13 cellular contexts compared by ENCODE assay signal in the genomic region with DNA sequence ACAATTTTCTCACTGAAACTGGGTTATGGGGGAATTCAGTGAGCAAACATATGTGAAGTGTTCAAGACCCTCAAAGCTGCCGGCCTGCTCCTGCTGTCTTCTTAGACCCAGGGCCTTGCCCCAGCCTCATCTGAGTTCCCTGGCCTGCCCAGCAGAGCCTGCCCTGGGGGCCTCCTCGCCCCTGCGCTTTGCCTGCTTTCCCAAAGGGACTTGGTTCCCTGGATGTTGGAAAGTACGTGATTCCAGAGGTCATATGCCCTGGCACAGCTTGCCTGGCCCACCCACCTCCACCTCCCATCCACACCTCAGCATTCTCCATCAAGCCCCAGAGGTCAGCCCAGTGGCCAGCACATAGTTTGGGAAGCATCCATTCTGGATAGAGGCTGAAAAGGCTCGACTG. TPM values are rescaled to one million over a fixed set of nuclear protein-coding genes. Genes with fewer than 3 reads are reported as not detected.
"Had no signal": no experiment of that assay in that cellular context is flagged by ENCODE, and none has a peak within 500 bp of the region (broad histone marks: within the 10 kb centered on the region; RNA-seq: fewer than 3 reads in every experiment).

No MANE protein-coding gene starts in this region.

- H3K9me3 Mint-ChIP-seq: activated naive CD4-positive, alpha-beta T cell treated with anti-CD3 and anti-CD28 coated beads for 36 hours; effector memory CD8-positive, alpha-beta T cell; natural killer cell treated with Interleukin-12 subunit alpha and Interleukin-12 subunit beta and Interleukin-15 and Interleukin-18, amount 100 ng/mL, for 72 hours; stimulated activated naive CD8-positive, alpha-beta T cell treated with anti-CD3 and anti-CD28 coated beads, Interleukin-15, amount 100 ng/mL, for 72 hours had no signal

- H3K4me3 Mint-ChIP-seq: activated CD8-positive, alpha-beta T cell treated with anti-CD3 and anti-CD28 coated beads, Interleukin-2, amount 10 ng/mL, durations not matched to agents 7 days and 5 days; activated naive CD4-positive, alpha-beta T cell treated with anti-CD3 and anti-CD28 coated beads for 36 hours; effector memory CD8-positive, alpha-beta T cell; natural killer cell treated with Interleukin-12 subunit alpha and Interleukin-12 subunit beta and Interleukin-15 and Interleukin-18, amount 100 ng/mL, for 72 hours; stimulated activated naive CD8-positive, alpha-beta T cell treated with anti-CD3 and anti-CD28 coated beads, Interleukin-15, amount 100 ng/mL, for 72 hours had no signal

- H3K27ac Mint-ChIP-seq: activated CD8-positive, alpha-beta T cell treated with anti-CD3 and anti-CD28 coated beads, Interleukin-2, amount 10 ng/mL, durations not matched to agents 7 days and 5 days; activated naive CD4-positive, alpha-beta T cell treated with anti-CD3 and anti-CD28 coated beads for 36 hours; effector memory CD8-positive, alpha-beta T cell; natural killer cell treated with Interleukin-12 subunit alpha and Interleukin-12 subunit beta and Interleukin-15 and Interleukin-18, amount 100 ng/mL, for 72 hours; stimulated activated naive CD8-positive, alpha-beta T cell treated with anti-CD3 and anti-CD28 coated beads, Interleukin-15, amount 100 ng/mL, for 72 hours had no signal

- H3K9me3 ChIP-seq: tibial artery had no signal

- H3K27ac ChIP-seq: tibial artery, VCaP had no signal

- DNase-seq: activated CD4-positive, alpha-beta T cell treated with anti-CD3 and anti-CD28 coated beads for 4 hours; activated CD8-positive, alpha-beta memory T cell treated with anti-CD3 and anti-CD28 coated beads, Interleukin-2, amount 50 U/mL, for 48 hours; activated CD8-positive, alpha-beta T cell treated with anti-CD3 and anti-CD28 coated beads, Interleukin-2, amount 10 ng/mL, durations not matched to agents 7 days and 5 days; activated naive CD4-positive, alpha-beta T cell treated with anti-CD3 and anti-CD28 coated beads for 36 hours; effector memory CD8-positive, alpha-beta T cell; stimulated activated CD4-positive, alpha-beta T cell treated with anti-CD3 and anti-CD28 coated beads, Interleukin-4, amount 100 ng/mL, for 24 hours; stimulated activated naive CD8-positive, alpha-beta T cell treated with anti-CD3 and anti-CD28 coated beads, Interleukin-15, amount 100 ng/mL, for 72 hours; T1000; tibial artery had no signal

- H3K4me3 ChIP-seq: tibial artery had no signal

- H3K36me3 ChIP-seq: tibial artery had no signal

- H3K36me3 Mint-ChIP-seq: natural killer cell treated with Interleukin-12 subunit alpha and Interleukin-12 subunit beta and Interleukin-15 and Interleukin-18, amount 100 ng/mL, for 72 hours had no signal

- H3K27me3 Mint-ChIP-seq: stimulated activated naive CD8-positive, alpha-beta T cell treated with anti-CD3 and anti-CD28 coated beads, Interleukin-15, amount 100 ng/mL, for 72 hours had no signal

RNA-seq across cellular contexts. Expression of gene POU2F3, which starts 13.7 kb away (rescaled TPM):
- total RNA-seq: activated CD8-positive, alpha-beta T cell treated with anti-CD3 and anti-CD28 coated beads, Interleukin-2, amount 10 ng/mL, durations not matched to agents 7 days and 5 days; activated naive CD4-positive, alpha-beta T cell treated with anti-CD3 and anti-CD28 coated beads for 36 hours; natural killer cell treated with Interleukin-12 subunit alpha and Interleukin-12 subunit beta and Interleukin-15 and Interleukin-18, amount 100 ng/mL, for 72 hours; pulmonary artery endothelial cell; SK-MEL-5 had no signal
